ENCODE assay signal across 9 cellular contexts in genomic region chr15:88904808-88905327, GRCh38. TPM values are rescaled to one million over a fixed set of nuclear protein-coding genes. Genes with fewer than 3 reads are reported as not detected.
DNase-seq lines count a peak whose midpoint lies in the region; ATAC-seq, FAIRE-seq and TF ChIP-seq lines count a peak whose summit lies in the region.
"Had no signal": no experiment of that assay in that cellular context is flagged by ENCODE, and none has a peak within 500 bp of the region (broad histone marks: within the 10 kb centered on the region; RNA-seq: fewer than 3 reads in every experiment).

No MANE protein-coding gene starts in this region.

- 27% methylated on average over 9 of the region's 9 CpGs for WGBS in pancreas, 2 donors

- H3K27me3 Mint-ChIP-seq in activated T-helper 17 cell treated with anti-CD3 and anti-CD28 coated beads, Interleukin-2, amount 50 U/mL, for 72 hours = no peaks in the 10 kb centered on the region

- H3K4me1 Mint-ChIP-seq in activated T-helper 17 cell treated with anti-CD3 and anti-CD28 coated beads, Interleukin-2, amount 50 U/mL, for 72 hours = peaks cover 22% of the 10 kb centered on the region

- H3K27ac Mint-ChIP-seq in activated T-helper 17 cell treated with anti-CD3 and anti-CD28 coated beads, Interleukin-2, amount 50 U/mL, for 72 hours = peak overlapping the region; percentile 17

- peak; percentile 75 for ATAC-seq in RWPE2 (ENCODE audit: low read depth)
- ATAC-seq in activated T-helper 17 cell treated with anti-CD3 and anti-CD28 coated beads, Interleukin-2, amount 50 U/mL, for 72 hours (replicated peaks) = peak; percentile 86
- peak; percentile 81 to 97 (median 93) for ATAC-seq in pancreas

- H3K4me3 Mint-ChIP-seq in activated T-helper 17 cell treated with anti-CD3 and anti-CD28 coated beads, Interleukin-2, amount 50 U/mL, for 72 hours = peak overlapping the region; percentile 31

- peaks cover 66% of the 10 kb centered on the region for H3K36me3 ChIP-seq in RWPE2 (ENCODE audit: low read depth)
- H3K36me3 ChIP-seq in pancreas = no peaks in the 10 kb centered on the region
- H3K36me3 ChIP-seq in tibial artery = peaks cover 82 to 94% (median 93%) of the 10 kb centered on the region in 3 donors

- H3K27me3 ChIP-seq in RWPE2 (ENCODE audit: insufficient read depth, poor library complexity, severe bottlenecking) = no peaks in the 10 kb centered on the region
- H3K27me3 ChIP-seq in pancreas = no peaks in the 10 kb centered on the region
- H3K27me3 ChIP-seq in tibial artery = no peaks in the 10 kb centered on the region

- TF ChIP-seq CTCF in GM20000 (IDR thresholded peaks at IDR 0.05; ENCODE audit: extremely low read depth, missing control alignments) = peak; percentile 95
- peak; percentile 100 for TF ChIP-seq CTCF in RWPE2 (IDR thresholded peaks at IDR 0.05; ENCODE audit: poor library complexity, severe bottlenecking)
- peak; percentile 98 to 99 (median 98) for TF ChIP-seq CTCF in pancreas (IDR thresholded peaks at IDR 0.05)
- peak; percentile 98 to 100 for TF ChIP-seq CTCF in tibial artery (IDR thresholded peaks at IDR 0.05)

- H3K9me3 Mint-ChIP-seq in activated T-helper 17 cell treated with anti-CD3 and anti-CD28 coated beads, Interleukin-2, amount 50 U/mL, for 72 hours = no peaks in the 10 kb centered on the region

- peak; percentile 31 for DNase-seq in COR-L47 (lab: John Stamatoyannopoulos, UW)
- DNase-seq in GM20000 (ENCODE audit: low spot score) = peak; percentile 86
- DNase-seq in HUDEP-2 (lab: John Stamatoyannopoulos, UW; ENCODE audit: unreplicated experiment in 76 of 76) = peak in 73 of 76 experiments; percentile 6 to 85 (median 68)
- DNase-seq in RWPE2 (ENCODE audit: low spot score) = peak; percentile 74
- DNase-seq in foreskin melanocyte = peak; percentile 70
- DNase-seq in pancreas = peak; percentile 54 to 94 (median 82)
- DNase-seq in tibial artery = peak; percentile 88 to 90

- H3K9me3 ChIP-seq in RWPE2 (ENCODE audit: severe bottlenecking) (no peaks in the 10 kb centered on the region), pancreas (no peaks in the 10 kb centered on the region), tibial artery (no peaks in the 10 kb centered on the region)

- H3K4me3 ChIP-seq in RWPE2 (ENCODE audit: severe bottlenecking) (no peak overlapping the region), pancreas (no peak overlapping the region), tibial artery (no peak overlapping the region)

- FAIRE-seq in pancreas (lab: Jason Lieb, UNC) = no peak
- FAIRE-seq: colon had no signal

- intact Hi-C loops in pancreas (cut with DNase I) = loop anchor here in 2 of 3 donors (5.0 to 10.0 kb wide), 3 partner anchors 110 to 270 kb away; no protein-coding TSS in a partner anchor
- intact Hi-C loops in tibial artery (cut with DNase I; ENCODE audit: low total_unique reads) = loop anchor here (5.0 kb wide), 1 partner anchor 97 kb away; no protein-coding TSS in a partner anchor

- no peaks in the 10 kb centered on the region for H3K36me3 Mint-ChIP-seq in activated T-helper 17 cell treated with anti-CD3 and anti-CD28 coated beads, Interleukin-2, amount 50 U/mL, for 72 hours (ENCODE audit: low read depth)

- peak overlapping the region; percentile 1 for H3K27ac ChIP-seq in RWPE2 (ENCODE audit: poor library complexity, severe bottlenecking)
- no peak overlapping the region for H3K27ac ChIP-seq in pancreas
- H3K27ac ChIP-seq in tibial artery = peak overlapping the region; percentile 58 to 87

- H3K4me1 ChIP-seq in RWPE2 (ENCODE audit: insufficient read depth, poor library complexity, severe bottlenecking) (no peaks in the 10 kb centered on the region), pancreas (no peaks in the 10 kb centered on the region), tibial artery (peaks cover 6 to 100% (median 77%) of the 10 kb centered on the region in 4 donors)

RNA-seq across cellular contexts. Expression of gene MFGE8, which starts 8.3 kb away (rescaled TPM):
- total RNA-seq in activated T-helper 17 cell treated with anti-CD3 and anti-CD28 coated beads, Interleukin-2, amount 50 U/mL, for 72 hours = 10 to 100 TPM; 17.0 to 19.2 TPM
- total RNA-seq in pancreas = 10 to 100 TPM in 4 of 6 donors, 1 to 10 TPM in 2; 6.1 to 34.3 (median 16.5) TPM
- 10 to 100 TPM; 33.1 to 34.5 TPM for polyA plus RNA-seq in pancreas

RNA-seq across cellular contexts. Expression of gene HAPLN3, which starts 9.5 kb away (rescaled TPM):
- 10 to 100 TPM; 31.6 to 38.6 TPM for total RNA-seq in activated T-helper 17 cell treated with anti-CD3 and anti-CD28 coated beads, Interleukin-2, amount 50 U/mL, for 72 hours
- 1 to 10 TPM in 4 of 6 donors, under 1 TPM in 2; 0.32 to 3.7 (median 1.3) TPM for total RNA-seq in pancreas
- polyA plus RNA-seq in pancreas = 1 to 10 TPM; 2.7 to 3.1 TPM

Comparison
In these comparisons a context has a peak if more than half of its experiments do, and no peak if none do; other contexts are left out.
1. DNase-seq: peak in every context shown above with its lines; median percentile 89 in tibial artery; 86 in GM20000; 82 in pancreas; 74 in RWPE2; 70 in foreskin melanocyte; 68 in HUDEP-2; 31 in COR-L47.
2. H3K27ac ChIP-seq: peak in RWPE2 (single experiment) and tibial artery (2 of 2); none in pancreas (0 of 4).
3. RNA of gene HAPLN3, which starts 9.5 kb away (total RNA-seq): 31.6 to 38.6 TPM in activated T-helper 17 cell treated with anti-CD3 and anti-CD28 coated beads, Interleukin-2, amount 50 U/mL, for 72 hours; 0.32 to 3.7 TPM in pancreas; every median in the first group is over 4 times any median in the second.
4. Peak in every context shown above with its lines, with median percentiles within 50 percentile points of each other: CTCF ChIP-seq and ATAC-seq.